ENCODE assay signal across 8 cellular contexts in genomic region chr15:84570164-84570692, GRCh38. TPM values are rescaled to one million over a fixed set of nuclear protein-coding genes. Genes with fewer than 3 reads are reported as not detected.
DNase-seq lines count a peak whose midpoint lies in the region; ATAC-seq, FAIRE-seq and TF ChIP-seq lines count a peak whose summit lies in the region.

No MANE protein-coding gene starts in this region.

- no peaks in the 10 kb centered on the region for H3K36me3 ChIP-seq in CD4-positive, alpha-beta memory T cell (ENCODE audit: insufficient read depth, low read length)
- H3K36me3 ChIP-seq in WERI-Rb-1: no peaks in the 10 kb centered on the region
- H3K36me3 ChIP-seq in bronchial epithelial cell (ENCODE audit: control insufficient read depth, insufficient read depth, low read length): no peaks in the 10 kb centered on the region
- H3K36me3 ChIP-seq in keratinocyte (ENCODE audit: control insufficient read depth in 2 of 2, extremely low read depth in 1 of 2, insufficient read depth in 2 of 2, low read length in 2 of 2): no peaks in the 10 kb centered on the region

- POLR2A ChIA-PET in CD4-positive, alpha-beta memory T cell (lab: Charles Lee; ENCODE audit: partially characterized antibody): interaction anchor here (0.6 to 2.4 kb wide), 8 partner anchors 18 to 418 kb away, joined by 3 to 13 read pairs (median 4); partner anchors contain the start of genes PDE8A and ZSCAN2

- no peaks in the 10 kb centered on the region for H3K27me3 Mint-ChIP-seq in CD4-positive, alpha-beta memory T cell

- peak; percentile 34 for ATAC-seq in HG02852 (IDR thresholded peaks at IDR 0.05; ENCODE audit: unreplicated experiment)
- ATAC-seq in GM21360 (IDR thresholded peaks at IDR 0.05; ENCODE audit: unreplicated experiment): no peak

- peak overlapping the region; percentile 83 to 91 (median 87) for H3K4me3 Mint-ChIP-seq in CD4-positive, alpha-beta memory T cell

- peak overlapping the region; percentile 86 for H3K9ac ChIP-seq in keratinocyte (ENCODE audit: control insufficient read depth, extremely low read depth, insufficient read depth, low read length)

- no peaks in the 10 kb centered on the region for H3K9me3 ChIP-seq in CD4-positive, alpha-beta memory T cell (ENCODE audit: control insufficient read depth in 1 of 2, low read length in 2 of 2)
- no peaks in the 10 kb centered on the region for H3K9me3 ChIP-seq in WERI-Rb-1 (ENCODE audit: severe bottlenecking)
- no peaks in the 10 kb centered on the region for H3K9me3 ChIP-seq in keratinocyte (ENCODE audit: control insufficient read depth, low read depth, low read length)

- H3K9me1 ChIP-seq in keratinocyte (ENCODE audit: control insufficient read depth, extremely low read depth, insufficient read depth, low read length): no peaks in the 10 kb centered on the region

- H3K4me1 Mint-ChIP-seq in CD4-positive, alpha-beta memory T cell: peaks cover 4 to 24% (median 10%) of the 10 kb centered on the region in 4 donors

- peak overlapping the region; percentile 43 for H3K27ac ChIP-seq in CD4-positive, alpha-beta memory T cell (ENCODE audit: low read depth, low read length)
- peak overlapping the region; percentile 73 for H3K27ac ChIP-seq in WERI-Rb-1
- peak overlapping the region; percentile 74 for H3K27ac ChIP-seq in keratinocyte (ENCODE audit: control insufficient read depth, insufficient read depth, low read length)

- peak overlapping the region; percentile 90 for H2AFZ ChIP-seq in keratinocyte (ENCODE audit: control insufficient read depth, low read length)

- dilution Hi-C loops in keratinocyte (cut with MboI; ENCODE audit: extremely low pct_ligation_motif_present, low sequenced_read_pairs): no loop called here

- CTCF ChIA-PET in CD4-positive, alpha-beta memory T cell (lab: Charles Lee; ENCODE audit: partially characterized antibody): interaction anchor here (0.9 to 7.9 kb wide), 16 partner anchors 9 to 418 kb away, joined by 3 to 51 read pairs (median 4); partner anchors contain the start of genes PDE8A and WDR73

- no peaks in the 10 kb centered on the region for H3K27me3 ChIP-seq in CD4-positive, alpha-beta memory T cell (ENCODE audit: insufficient read depth, low read length)
- H3K27me3 ChIP-seq in WERI-Rb-1 (ENCODE audit: insufficient read depth, low read depth, severe bottlenecking) (no peaks in the 10 kb centered on the region), bronchial epithelial cell (ENCODE audit: control insufficient read depth, insufficient read depth, low read length) (no peaks in the 10 kb centered on the region), keratinocyte (ENCODE audit: control insufficient read depth, extremely low read depth, insufficient read depth, low read length) (no peaks in the 10 kb centered on the region)

- H3K4me2 ChIP-seq in keratinocyte (ENCODE audit: control insufficient read depth, extremely low read depth, insufficient read depth, low read depth, low read length): peak overlapping the region; percentile 82

- no peaks in the 10 kb centered on the region for H3K79me2 ChIP-seq in keratinocyte (ENCODE audit: control insufficient read depth, insufficient read depth, low read length)

- H3K4me3 ChIP-seq in CD4-positive, alpha-beta memory T cell (ENCODE audit: low read length in 2 of 2): peak overlapping the region; percentile 65 to 69
- H3K4me3 ChIP-seq in WERI-Rb-1 (ENCODE audit: low read depth, low read length): peak overlapping the region; percentile 97
- H3K4me3 ChIP-seq in bronchial epithelial cell (ENCODE audit: low read depth, low read length): peak overlapping the region; percentile 77
- peak overlapping the region; percentile 71 to 76 (median 76) for H3K4me3 ChIP-seq in keratinocyte (ENCODE audit: control insufficient read depth in 2 of 3, extremely low read depth in 1 of 3, insufficient read depth in 2 of 3, low read depth in 1 of 3, low read length in 3 of 3)

- no peaks in the 10 kb centered on the region for H4K20me1 ChIP-seq in keratinocyte (ENCODE audit: control insufficient read depth, extremely low read depth, insufficient read depth, low read length)

- DNase-seq in CD4-positive, alpha-beta memory T cell: peak; percentile 24 to 57 (median 41)
- DNase-seq in WERI-Rb-1: peak; percentile 32
- DNase-seq in bronchial epithelial cell (ENCODE audit: low read depth): no peak
- DNase-seq in keratinocyte (ENCODE audit: low read depth, low spot score): no peak
- peak; percentile 4 to 47 (median 26) for DNase-seq in stimulated activated CD4-positive, alpha-beta T cell treated with anti-CD3 and anti-CD28 coated beads, Interleukin-1b, Interleukin-23, amount 100 ng/mL, for 24 hours (ENCODE audit: low read depth in 4 of 4, low spot score in 1 of 4)
- DNase-seq in NCI-H510A treated with DMSO at 0.1 percent for 48 hours (lab: John Stamatoyannopoulos, UW): no peak

- FAIRE-seq in bronchial epithelial cell (lab: Jason Lieb, UNC) (no peak), keratinocyte (lab: Jason Lieb, UNC) (no peak)

- no peak for TF ChIP-seq CTCF in WERI-Rb-1 (IDR thresholded peaks at IDR 0.05; ENCODE audit: low read depth, low read length)
- no peak for TF ChIP-seq CTCF in bronchial epithelial cell (IDR thresholded peaks at IDR 0.05; ENCODE audit: insufficient read depth, low read length, severe bottlenecking)
- no peak for TF ChIP-seq CTCF in keratinocyte (optimal IDR thresholded peaks at IDR 0.05 in 1 of 3, IDR thresholded peaks at IDR 0.05 in 1 of 3, conservative IDR thresholded peaks at IDR 0.05 in 1 of 3; ENCODE audit: extremely low read depth in 1 of 3, insufficient read depth in 2 of 3, low read length in 3 of 3)

- peaks cover 0 to 2% of the 10 kb centered on the region in 2 donors for H3K36me3 Mint-ChIP-seq in CD4-positive, alpha-beta memory T cell

- peak overlapping the region; percentile 77 to 95 (median 89) for H3K27ac Mint-ChIP-seq in CD4-positive, alpha-beta memory T cell

- H3K9me3 Mint-ChIP-seq in CD4-positive, alpha-beta memory T cell: peaks cover 0 to 2% (median 0%) of the 10 kb centered on the region in 8 donors

- intact Hi-C loops in CD4-positive, alpha-beta memory T cell (cut with micrococcal nuclease): loop anchor here (2.0 kb wide), 1 partner anchor 31 kb away; the partner anchor contains the start of gene ZSCAN2

- H3K4me1 ChIP-seq in CD4-positive, alpha-beta memory T cell (ENCODE audit: insufficient read depth, low read length): peaks cover 7% of the 10 kb centered on the region
- H3K4me1 ChIP-seq in keratinocyte (ENCODE audit: control insufficient read depth, extremely low read depth, insufficient read depth, low read length): no peaks in the 10 kb centered on the region

RNA-seq across cellular contexts. Expression of gene ZSCAN2, which starts 30.6 kb away (rescaled TPM):
- 10 to 100 TPM; 11.4 to 14.1 TPM for total RNA-seq in CD4-positive, alpha-beta memory T cell
- polyA plus RNA-seq in CD4-positive, alpha-beta memory T cell: 1 to 10 TPM; 3.3 to 4.5 TPM
- 4.7 and 7.4 TPM in 2 replicates for total RNA-seq in bronchial epithelial cell
- 3.7 to 4.6 TPM (median 3.7 TPM) in 3 replicates for polyA plus RNA-seq in keratinocyte
- 1.6 TPM for polyA plus RNA-seq in keratinocyte (2011; ENCODE audit: low read depth)
- 2.6 and 3.0 TPM in 2 replicates for polyA plus RNA-seq in keratinocyte (2011; cell fraction: cytosol; rRNA removed)
- polyA plus RNA-seq in keratinocyte (2011; cell fraction: nucleus; rRNA removed): 3.8 and 4.8 TPM in 2 replicates
- 1.1 and 3.4 TPM in 2 replicates for polyA plus RNA-seq in keratinocyte (2012; ENCODE audit: low replicate concordance)
- 1.0 to 3.4 TPM (median 2.7 TPM) in 3 replicates for polyA minus RNA-seq in keratinocyte
- polyA minus RNA-seq in keratinocyte (2011; cell fraction: cytosol; rRNA and poly(A)+ RNA removed): 1.7 TPM
- 3.3 and 3.4 TPM in 2 replicates for polyA minus RNA-seq in keratinocyte (2011; cell fraction: nucleus; rRNA and poly(A)+ RNA removed)

Comparison
In these comparisons a context has a peak if more than half of its experiments do, and no peak if none do; other contexts are left out.
1. DNase-seq: peak in CD4-positive, alpha-beta memory T cell (5 of 5), WERI-Rb-1 (single experiment) and stimulated activated CD4-positive, alpha-beta T cell treated with anti-CD3 and anti-CD28 coated beads, Interleukin-1b, Interleukin-23, amount 100 ng/mL, for 24 hours (4 of 4); none in bronchial epithelial cell (single experiment), keratinocyte (single experiment) and NCI-H510A treated with DMSO at 0.1 percent for 48 hours (single experiment).
2. Peak in every context shown above with its lines, with median percentiles within 50 percentile points of each other: H3K27ac ChIP-seq and H3K4me3 ChIP-seq.